ENCODE assay signal across 1 cellular context in the genomic region with DNA sequence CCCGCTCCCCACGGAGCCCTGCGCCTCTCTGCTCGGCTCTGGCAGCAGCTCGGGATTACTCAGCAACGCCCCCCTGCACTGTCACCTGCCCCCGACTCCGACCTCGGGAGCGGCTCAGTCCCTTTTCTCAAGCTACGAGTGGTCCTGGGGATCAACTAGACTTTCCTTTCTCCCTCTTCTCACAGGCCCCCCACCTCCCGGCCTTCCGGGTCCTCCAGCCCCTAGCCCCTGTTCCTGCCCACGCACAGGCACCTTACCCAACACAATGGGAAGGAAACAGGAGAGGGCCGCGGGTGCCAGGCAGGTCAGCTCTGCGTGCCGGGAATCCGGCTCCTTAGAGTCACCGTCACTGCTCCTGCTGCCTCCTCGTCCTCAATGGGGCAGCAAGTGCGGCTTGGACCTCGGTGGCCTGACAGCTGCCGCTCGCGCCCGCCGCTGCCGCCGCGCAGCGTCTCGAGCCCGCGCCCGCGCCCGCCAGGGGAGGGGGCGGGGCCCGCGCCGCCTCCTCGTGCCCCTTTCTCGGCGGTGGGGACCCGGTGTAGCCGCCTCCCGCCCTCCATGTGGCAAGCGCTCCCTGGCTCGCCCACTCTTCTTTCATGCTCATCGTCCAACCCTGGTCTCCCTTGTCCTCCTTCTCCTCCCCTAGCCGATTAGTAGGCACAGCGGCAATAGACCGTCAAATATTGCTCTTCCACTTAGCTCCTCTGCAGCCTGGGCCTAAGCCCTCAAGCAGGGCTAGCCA.
TF ChIP-seq lines count a peak whose summit lies in the region.

A gene with protein sequence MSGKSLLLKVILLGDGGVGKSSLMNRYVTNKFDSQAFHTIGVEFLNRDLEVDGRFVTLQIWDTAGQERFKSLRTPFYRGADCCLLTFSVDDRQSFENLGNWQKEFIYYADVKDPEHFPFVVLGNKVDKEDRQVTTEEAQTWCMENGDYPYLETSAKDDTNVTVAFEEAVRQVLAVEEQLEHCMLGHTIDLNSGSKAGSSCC (minus strand): TSS at position 455 of the 742 bp plus-strand sequence. CDS start 6,473 bp downstream, outside the sequence.

TF ChIP-seq in HEK293, 187 proteins besides CTCF, POLR2A, EP300 and RAD21 (continued from another document):
- TF ChIP-seq, protein P1, sequence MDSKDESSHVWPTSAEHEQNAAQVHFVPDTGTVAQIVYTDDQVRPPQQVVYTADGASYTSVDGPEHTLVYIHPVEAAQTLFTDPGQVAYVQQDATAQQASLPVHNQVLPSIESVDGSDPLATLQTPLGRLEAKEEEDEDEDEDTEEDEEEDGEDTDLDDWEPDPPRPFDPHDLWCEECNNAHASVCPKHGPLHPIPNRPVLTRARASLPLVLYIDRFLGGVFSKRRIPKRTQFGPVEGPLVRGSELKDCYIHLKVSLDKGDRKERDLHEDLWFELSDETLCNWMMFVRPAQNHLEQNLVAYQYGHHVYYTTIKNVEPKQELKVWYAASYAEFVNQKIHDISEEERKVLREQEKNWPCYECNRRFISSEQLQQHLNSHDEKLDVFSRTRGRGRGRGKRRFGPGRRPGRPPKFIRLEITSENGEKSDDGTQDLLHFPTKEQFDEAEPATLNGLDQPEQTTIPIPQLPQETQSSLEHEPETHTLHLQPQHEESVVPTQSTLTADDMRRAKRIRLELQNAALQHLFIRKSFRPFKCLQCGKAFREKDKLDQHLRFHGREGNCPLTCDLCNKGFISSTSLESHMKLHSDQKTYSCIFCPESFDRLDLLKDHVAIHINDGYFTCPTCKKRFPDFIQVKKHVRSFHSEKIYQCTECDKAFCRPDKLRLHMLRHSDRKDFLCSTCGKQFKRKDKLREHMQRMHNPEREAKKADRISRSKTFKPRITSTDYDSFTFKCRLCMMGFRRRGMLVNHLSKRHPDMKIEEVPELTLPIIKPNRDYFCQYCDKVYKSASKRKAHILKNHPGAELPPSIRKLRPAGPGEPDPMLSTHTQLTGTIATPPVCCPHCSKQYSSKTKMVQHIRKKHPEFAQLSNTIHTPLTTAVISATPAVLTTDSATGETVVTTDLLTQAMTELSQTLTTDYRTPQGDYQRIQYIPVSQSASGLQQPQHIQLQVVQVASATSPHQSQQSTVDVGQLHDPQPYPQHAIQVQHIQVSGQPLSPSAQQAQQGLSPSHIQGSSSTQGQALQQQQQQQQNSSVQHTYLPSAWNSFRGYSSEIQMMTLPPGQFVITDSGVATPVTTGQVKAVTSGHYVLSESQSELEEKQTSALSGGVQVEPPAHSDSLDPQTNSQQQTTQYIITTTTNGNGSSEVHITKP (tag by site-specific recombination; IDR thresholded peaks at IDR 0.05): no peak
- peak; percentile 6; the same call in 1 of the 2 replicates for TF ChIP-seq EGR2 (tag by site-specific recombination; IDR thresholded peaks at IDR 0.05; ENCODE audit: low read depth)
- TF ChIP-seq ZNF600 (tag by site-specific recombination; IDR thresholded peaks at IDR 0.05): 0 out of 2 replicates have a peak, but pooled peaks have one; percentile 41
- TF ChIP-seq KLF16 (tag by site-specific recombination; IDR thresholded peaks at IDR 0.05): peak; percentile 44; the same call in 1 of the 2 replicates
- TF ChIP-seq SP2 (tag by site-specific recombination; IDR thresholded peaks at IDR 0.05): peak; percentile 63
- TF ChIP-seq, protein P2, sequence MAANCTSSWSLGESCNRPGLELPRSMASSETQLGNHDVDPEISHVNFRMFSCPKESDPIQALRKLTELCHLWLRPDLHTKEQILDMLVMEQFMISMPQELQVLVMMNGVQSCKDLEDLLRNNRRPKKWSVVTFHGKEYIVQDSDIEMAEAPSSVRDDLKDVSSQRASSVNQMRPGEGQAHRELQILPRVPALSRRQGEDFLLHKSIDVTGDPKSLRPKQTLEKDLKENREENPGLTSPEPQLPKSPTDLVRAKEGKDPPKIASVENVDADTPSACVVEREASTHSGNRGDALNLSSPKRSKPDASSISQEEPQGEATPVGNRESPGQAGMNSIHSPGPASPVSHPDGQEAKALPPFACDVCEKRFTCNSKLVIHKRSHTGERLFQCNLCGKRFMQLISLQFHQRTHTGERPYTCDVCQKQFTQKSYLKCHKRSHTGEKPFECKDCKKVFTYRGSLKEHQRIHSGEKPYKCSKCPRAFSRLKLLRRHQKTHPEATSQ (tag by site-specific recombination; IDR thresholded peaks at IDR 0.05): no peak
- TF ChIP-seq, protein P3, sequence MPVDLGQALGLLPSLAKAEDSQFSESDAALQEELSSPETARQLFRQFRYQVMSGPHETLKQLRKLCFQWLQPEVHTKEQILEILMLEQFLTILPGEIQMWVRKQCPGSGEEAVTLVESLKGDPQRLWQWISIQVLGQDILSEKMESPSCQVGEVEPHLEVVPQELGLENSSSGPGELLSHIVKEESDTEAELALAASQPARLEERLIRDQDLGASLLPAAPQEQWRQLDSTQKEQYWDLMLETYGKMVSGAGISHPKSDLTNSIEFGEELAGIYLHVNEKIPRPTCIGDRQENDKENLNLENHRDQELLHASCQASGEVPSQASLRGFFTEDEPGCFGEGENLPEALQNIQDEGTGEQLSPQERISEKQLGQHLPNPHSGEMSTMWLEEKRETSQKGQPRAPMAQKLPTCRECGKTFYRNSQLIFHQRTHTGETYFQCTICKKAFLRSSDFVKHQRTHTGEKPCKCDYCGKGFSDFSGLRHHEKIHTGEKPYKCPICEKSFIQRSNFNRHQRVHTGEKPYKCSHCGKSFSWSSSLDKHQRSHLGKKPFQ (tag by site-specific recombination; IDR thresholded peaks at IDR 0.05): no peak
- no peak for TF ChIP-seq FEZF1 (tag by site-specific recombination; IDR thresholded peaks at IDR 0.05)
- no peak for TF ChIP-seq ZNF610 (tag by site-specific recombination; IDR thresholded peaks at IDR 0.05; ENCODE audit: borderline replicate concordance)
- no peak for TF ChIP-seq ZNF175 (tag by site-specific recombination; IDR thresholded peaks at IDR 0.05)
- TF ChIP-seq SP3 (tag by site-specific recombination; IDR thresholded peaks at IDR 0.05): 0 out of 2 replicates have a peak, but pooled peaks have one; percentile 31
- TF ChIP-seq ZNF341 (tag by site-specific recombination; IDR thresholded peaks at IDR 0.05; ENCODE audit: low read depth): peak; percentile 72
- TF ChIP-seq AEBP2 (tag by site-specific recombination; IDR thresholded peaks at IDR 0.05; ENCODE audit: borderline replicate concordance): no peak
- TF ChIP-seq ZFP69B (tag by site-specific recombination; IDR thresholded peaks at IDR 0.05): peak; percentile 49; the same call in 1 of the 2 replicates
- TF ChIP-seq ZXDB (tag by site-specific recombination; IDR thresholded peaks at IDR 0.05): 0 out of 2 replicates have a peak, but pooled peaks have one; percentile 25
- no peak for TF ChIP-seq REPIN1 (tag by site-specific recombination; IDR thresholded peaks at IDR 0.05; ENCODE audit: low read depth)
- TF ChIP-seq GLIS1 (tag by site-specific recombination; IDR thresholded peaks at IDR 0.05): peak; percentile 60
- TF ChIP-seq ZNF335 (tag by site-specific recombination; conservative IDR thresholded peaks at IDR 0.05): peak; percentile 77
- 0 out of 2 replicates have a peak, but pooled peaks have one; percentile 27 for TF ChIP-seq TRIM28 (IDR thresholded peaks at IDR 0.05; ENCODE audit: borderline replicate concordance, low read length)
TF ChIP-seq in HEK293: peak in this region for 19.
